Comparison of ENCODE assay signal across 10 cellular contexts in the genomic region with DNA sequence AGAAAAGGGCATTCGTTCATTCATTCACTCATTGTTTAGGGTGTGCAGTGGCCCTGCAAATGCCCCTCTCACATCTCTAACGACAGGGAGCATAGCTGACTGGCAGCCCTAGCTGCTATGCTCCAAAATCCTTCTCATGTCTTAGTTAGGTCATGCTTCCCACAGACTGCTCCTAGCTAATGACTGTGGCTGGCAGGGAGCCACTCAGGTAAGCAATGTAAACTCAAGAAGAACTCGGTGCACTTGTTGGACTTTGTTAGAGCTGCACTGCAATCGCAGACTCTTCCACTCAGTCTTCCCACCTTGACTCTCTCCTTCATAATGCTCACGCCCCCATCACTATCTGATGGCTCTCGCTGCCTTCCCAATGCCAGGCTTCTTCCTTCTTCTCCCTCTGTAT. TPM values are rescaled to one million over a fixed set of nuclear protein-coding genes. Genes with fewer than 3 reads are reported as not detected.
DNase-seq lines count a peak whose midpoint lies in the region; ATAC-seq and TF ChIP-seq lines count a peak whose summit lies in the region.
"Had no signal": no experiment of that assay in that cellular context is flagged by ENCODE, and none has a peak within 500 bp of the region (broad histone marks: within the 10 kb centered on the region; RNA-seq: fewer than 3 reads in every experiment).

No MANE protein-coding gene starts in this region.

- DNase-seq in HCT116 (ENCODE audit: low read depth, low spot score) = no peak
- no peak for DNase-seq in RWPE2 (ENCODE audit: low spot score)
- DNase-seq in fibroblast of lung (ENCODE audit: low read depth in 2 of 2) = no peak
- DNase-seq in cerebellar cortex (ENCODE audit: low spot score) = no peak
- no peak for DNase-seq in activated CD4-positive, CD25-positive, alpha-beta regulatory T cell treated with anti-CD3 and anti-CD28 coated beads, Interleukin-2, amount 50 U/mL, for 72 hours

- H3K4me1 ChIP-seq in HCT116 (ENCODE audit: control insufficient read depth in 1 of 2, insufficient read depth in 2 of 2, low read length in 2 of 2) (peaks cover 0 to 8% of the 10 kb centered on the region in 2 experiments; a peak in 1 of 4 replicates), RWPE2 (ENCODE audit: insufficient read depth, poor library complexity, severe bottlenecking) (no peaks in the 10 kb centered on the region), fibroblast of lung (ENCODE audit: control insufficient read depth, extremely low read depth, insufficient read depth, low read length) (no peaks in the 10 kb centered on the region), skeletal muscle satellite cell (ENCODE audit: control insufficient read depth, insufficient read depth, low read length) (peaks cover 3% of the 10 kb centered on the region)

- intact Hi-C loops in HCT116 (cut with micrococcal nuclease) = loop anchor here (1.0 to 10.0 kb wide), 7 partner anchors 122 to 492 kb away; no protein-coding TSS in a partner anchor

- H3K36me3 ChIP-seq in HCT116 (ENCODE audit: control insufficient read depth in 1 of 2, insufficient read depth in 2 of 2, low read length in 2 of 2) (no peaks in the 10 kb centered on the region), RWPE2 (ENCODE audit: low read depth) (no peaks in the 10 kb centered on the region), fibroblast of lung (ENCODE audit: control insufficient read depth, insufficient read depth, low read length) (no peaks in the 10 kb centered on the region), skeletal muscle satellite cell (ENCODE audit: insufficient read depth, low read length) (no peaks in the 10 kb centered on the region)
- H3K36me3 ChIP-seq: cardiac muscle cell had no signal

- TF ChIP-seq CTCF in HCT116 (IDR thresholded peaks at IDR 0.05 in 2 of 3, conservative IDR thresholded peaks at IDR 0.05 in 1 of 3; ENCODE audit: borderline replicate concordance in 1 of 3, insufficient read depth in 1 of 3, low read depth in 2 of 3, low read length in 2 of 3) = no peak
- TF ChIP-seq CTCF in RWPE2 (IDR thresholded peaks at IDR 0.05; ENCODE audit: poor library complexity, severe bottlenecking) = no peak
- no peak for TF ChIP-seq CTCF in fibroblast of lung (conservative IDR thresholded peaks at IDR 0.05 in 1 of 2, IDR thresholded peaks at IDR 0.05 in 1 of 2; ENCODE audit: low read depth in 1 of 2, low read length in 2 of 2)

- H3K9me3 ChIP-seq in HCT116 (ENCODE audit: control insufficient read depth in 1 of 2, insufficient read depth in 1 of 2, low read depth in 1 of 2, low read length in 2 of 2) (no peaks in the 10 kb centered on the region), RWPE2 (ENCODE audit: severe bottlenecking) (no peaks in the 10 kb centered on the region), fibroblast of lung (ENCODE audit: control insufficient read depth, insufficient read depth, low read depth, low read length) (no peaks in the 10 kb centered on the region), skeletal muscle satellite cell (replicated peaks; ENCODE audit: low read length) (no peaks in the 10 kb centered on the region)

- H4K20me1 ChIP-seq in HCT116 (ENCODE audit: insufficient read depth) (no peaks in the 10 kb centered on the region), fibroblast of lung (ENCODE audit: control insufficient read depth, extremely low read depth, insufficient read depth, low read length) (no peaks in the 10 kb centered on the region)

- H3K9me2 ChIP-seq in HCT116 (ENCODE audit: insufficient read depth) = no peaks in the 10 kb centered on the region

- H3K27ac ChIP-seq in HCT116 (ENCODE audit: low read depth, low read length) (no peak overlapping the region), RWPE2 (ENCODE audit: poor library complexity, severe bottlenecking) (no peak overlapping the region), fibroblast of lung (ENCODE audit: insufficient read depth, low read length) (no peak overlapping the region)
- H3K27ac ChIP-seq: cardiac muscle cell had no signal

- peak overlapping the region; percentile 11 to 50 for H3K4me3 ChIP-seq in HCT116 (replicated peaks in 1 of 2; ENCODE audit: low read depth in 1 of 2, low read length in 2 of 2)
- H3K4me3 ChIP-seq in RWPE2 (ENCODE audit: severe bottlenecking) = no peak overlapping the region
- no peak overlapping the region for H3K4me3 ChIP-seq in fibroblast of lung (replicated peaks in 1 of 4; ENCODE audit: control extremely low read depth in 1 of 4, insufficient read depth in 1 of 4, low read depth in 3 of 4, low read length in 4 of 4)
- peak overlapping the region; percentile 49 for H3K4me3 ChIP-seq in skeletal muscle satellite cell (ENCODE audit: low read length)
- H3K4me3 ChIP-seq: cardiac muscle cell had no signal

- no TSS peak for BruUV-seq in HCT116 (replicated peaks; lab: Mats Ljungman, UMichigan)

- RAD21 ChIA-PET in HCT116 (lab: Charles Lee; ENCODE audit: low non-redundant PET in 1 of 2, low total read pairs in 2 of 2, uncharacterized antibody in 2 of 2, unreplicated experiment in 2 of 2) = interaction anchor here in 1 of 2 experiments (0.5 to 1.5 kb wide), 2 partner anchors 117 to 212 kb away, joined by 4 to 5 read pairs; partner anchors contain the start of gene TRPV6

- CTCF ChIA-PET in HCT116 (lab: Charles Lee) = interaction anchor here (1.0 to 18.9 kb wide), 16 partner anchors 9 to 445 kb away, joined by 3 to 331 read pairs (median 8); no protein-coding TSS in a partner anchor

- ATAC-seq in HCT116 (0 out of 2 replicates have a peak, but pooled peaks have one; percentile 21), RWPE2 (ENCODE audit: low read depth) (0 out of 3 replicates have a peak, but pooled peaks have one; percentile 25), HG03139 (IDR thresholded peaks at IDR 0.05; ENCODE audit: unreplicated experiment) (no peak)

- H3K9ac ChIP-seq in HCT116 (ENCODE audit: low read length) (0 out of 2 replicates have a peak overlapping the region, but pooled peaks have one; percentile 22), fibroblast of lung (ENCODE audit: insufficient read depth, low read length) (no peak overlapping the region), skeletal muscle satellite cell (ENCODE audit: low read depth, low read length) (no peak overlapping the region)

- peak overlapping the region; percentile 99 for H2AFZ ChIP-seq in HCT116 (ENCODE audit: low read depth, low read length, poor library complexity, severe bottlenecking)
- H2AFZ ChIP-seq in fibroblast of lung (ENCODE audit: low read length) = peak overlapping the region; percentile 98

- H3K4me2 ChIP-seq in HCT116 (ENCODE audit: low read length) (peak overlapping the region; percentile 77), fibroblast of lung (ENCODE audit: extremely low read depth, insufficient read depth, low read length) (peak overlapping the region; percentile 56), skeletal muscle satellite cell (ENCODE audit: low read length) (peak overlapping the region; percentile 75)

- no peak for TF ChIP-seq RAD21 in HCT116 (IDR thresholded peaks at IDR 0.05; ENCODE audit: low read depth)

- POLR2A ChIA-PET in HCT116 (lab: Charles Lee) = no interaction called here

- H3K79me2 ChIP-seq in HCT116 (ENCODE audit: insufficient read depth, low read length) (no peaks in the 10 kb centered on the region), fibroblast of lung (ENCODE audit: control insufficient read depth, insufficient read depth, low read length) (no peaks in the 10 kb centered on the region)

- H3K27me3 ChIP-seq in HCT116 (ENCODE audit: insufficient read depth, low read length) (no peaks in the 10 kb centered on the region), RWPE2 (ENCODE audit: insufficient read depth, poor library complexity, severe bottlenecking) (peaks cover 3% of the 10 kb centered on the region), fibroblast of lung (ENCODE audit: control insufficient read depth, insufficient read depth, low read length) (no peaks in the 10 kb centered on the region), skeletal muscle satellite cell (ENCODE audit: control insufficient read depth, insufficient read depth, low read length) (no peaks in the 10 kb centered on the region)
- H3K27me3 ChIP-seq: cardiac muscle cell had no signal

- TF ChIP-seq POLR2A in HCT116 (IDR thresholded peaks at IDR 0.05; ENCODE audit: borderline replicate concordance, extremely low read depth, insufficient read depth, insufficient read length) = no peak

TF ChIP-seq in HCT116, 20 proteins besides CTCF, POLR2A, EP300 and RAD21:
- no peak for TF ChIP-seq ZNF274 (IDR thresholded peaks at IDR 0.05; ENCODE audit: low read depth, low read length)
- no peak for TF ChIP-seq EZH2 (IDR thresholded peaks at IDR 0.05)
- TF ChIP-seq EGR1 (IDR thresholded peaks at IDR 0.05; ENCODE audit: low read depth) = no peak
- no peak for TF ChIP-seq CEBPB (IDR thresholded peaks at IDR 0.05; ENCODE audit: low read depth)
- TF ChIP-seq, protein P1, sequence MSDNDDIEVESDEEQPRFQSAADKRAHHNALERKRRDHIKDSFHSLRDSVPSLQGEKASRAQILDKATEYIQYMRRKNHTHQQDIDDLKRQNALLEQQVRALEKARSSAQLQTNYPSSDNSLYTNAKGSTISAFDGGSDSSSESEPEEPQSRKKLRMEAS (IDR thresholded peaks at IDR 0.05) = no peak

RNA-seq across cellular contexts. Expression of gene OR9A2, which starts 24.1 kb away (rescaled TPM):
- total RNA-seq in HCT116 (2021; ENCODE audit: unreplicated experiment) (not detected), fibroblast of lung (not detected in 2 replicates)
- not detected in 2 replicates for polyA plus RNA-seq in HCT116 (2012)
- polyA plus RNA-seq in fibroblast of lung = not detected in 2 replicates
- polyA plus RNA-seq in fibroblast of lung (2012) = not detected in 2 replicates
- not detected in 2 replicates for polyA minus RNA-seq in fibroblast of lung (ENCODE audit: low replicate concordance)
- 0.22 TPM in 1 of 2 replicates, not detected in the other for total RNA-seq in skeletal muscle satellite cell (2012; rRNA removed)
- total RNA-seq: M059J had no signal
- polyA plus RNA-seq: cardiac muscle cell, neural cell had no signal

RNA-seq across cellular contexts. Expression of gene KEL, which starts 40.7 kb away (rescaled TPM):
- total RNA-seq in HCT116 (2021; ENCODE audit: unreplicated experiment) (0.91 TPM), fibroblast of lung (under 0.01 TPM in 1 of 2 replicates, not detected in the other)
- polyA plus RNA-seq in HCT116 (2012) = 0.10 and 0.21 TPM in 2 replicates
- 0.05 TPM in 1 of 2 replicates, not detected in the other for polyA plus RNA-seq in fibroblast of lung
- not detected in 2 replicates for polyA plus RNA-seq in fibroblast of lung (2012)
- polyA minus RNA-seq in fibroblast of lung (ENCODE audit: low replicate concordance) = not detected in 2 replicates
- total RNA-seq in skeletal muscle satellite cell (2012; rRNA removed) = 0.22 TPM in 1 of 2 replicates, not detected in the other
- total RNA-seq: M059J had no signal

RNA-seq across cellular contexts. Expression of gene OR6V1, which starts 49.3 kb away (rescaled TPM):
- not detected for total RNA-seq in HCT116 (2021; ENCODE audit: unreplicated experiment)
- not detected in 2 replicates for polyA plus RNA-seq in HCT116 (2012)
- not detected in 2 replicates for total RNA-seq in fibroblast of lung
- polyA plus RNA-seq in fibroblast of lung = not detected in 2 replicates
- polyA plus RNA-seq in fibroblast of lung (2012) = not detected in 2 replicates
- polyA minus RNA-seq in fibroblast of lung (ENCODE audit: low replicate concordance) = not detected in 2 replicates
- not detected in 2 replicates for total RNA-seq in skeletal muscle satellite cell (2012; rRNA removed)
- total RNA-seq: cardiac muscle cell, M059J had no signal
- polyA plus RNA-seq: cardiac muscle cell, neural cell had no signal

Comparison
In these comparisons a context has a peak if more than half of its experiments do, and no peak if none do; other contexts are left out.
1. H3K4me3 ChIP-seq: peak in HCT116 (2 of 2) and skeletal muscle satellite cell (single experiment); none in RWPE2 (single experiment) and fibroblast of lung (0 of 4).
2. Peak in every context shown above with its lines, with median percentiles within 50 percentile points of each other: H3K4me2 ChIP-seq.